In genomic region chr3:133970916-133971315, GRCh38 we compare ENCODE assay signal across 20 cellular contexts. TPM values are rescaled to one million over a fixed set of nuclear protein-coding genes. Genes with fewer than 3 reads are reported as not detected.
"Had no signal": no experiment of that assay in that cellular context is flagged by ENCODE, and none has a peak within 500 bp of the region (broad histone marks: within the 10 kb centered on the region; RNA-seq: fewer than 3 reads in every experiment).

No MANE protein-coding gene starts in this region.

- H3K4me1 ChIP-seq: colonic mucosa had no signal

- DNase-seq: activated B cell treated with CpG ODN at 0.5 μM for 24 hours; activated CD4-positive, alpha-beta memory T cell treated with anti-CD3 and anti-CD28 coated beads, Interleukin-2, amount 10 ng/mL, durations not matched to agents 7 days and 5 days; activated CD4-positive, alpha-beta T cell treated with anti-CD3 and anti-CD28 coated beads for 4 hours; activated naive CD4-positive, alpha-beta T cell treated with anti-CD3 and anti-CD28 coated beads for 36 hours; activated naive CD8-positive, alpha-beta T cell treated with anti-CD3 and anti-CD28 coated beads, Interleukin-2, amount 50 U/mL, for 24 hours; activated T-cell treated with anti-CD3 and anti-CD28 coated beads, Interleukin-2, amount 50 U/mL, for 1 hour; anterior cingulate cortex; brain microvascular endothelial cell; central memory CD4-positive, alpha-beta T cell; colonic mucosa; erythroblast; heart right ventricle; immature natural killer cell; mesenchymal stem cell; naive thymus-derived CD8-positive, alpha-beta T cell; stimulated activated naive CD8-positive, alpha-beta T cell treated with anti-CD3 and anti-CD28 coated beads, Interleukin-15, Interleukin-2, amounts not matched to agents 100 U/mL and 50 U/mL, for 24 hours; substantia nigra; T-helper 1 cell; T-helper 9 cell had no signal

- H3K27ac ChIP-seq: brain microvascular endothelial cell, colonic mucosa, heart right ventricle had no signal

- ATAC-seq: activated naive CD8-positive, alpha-beta T cell treated with anti-CD3 and anti-CD28 coated beads, Interleukin-2, amount 50 U/mL, for 24 hours; activated T-helper 17 cell treated with anti-CD3 and anti-CD28 coated beads, Interleukin-2, amount 50 U/mL, for 72 hours; heart right ventricle; naive thymus-derived CD8-positive, alpha-beta T cell; stimulated activated naive CD8-positive, alpha-beta T cell treated with anti-CD3 and anti-CD28 coated beads, Interleukin-15, Interleukin-2, amounts not matched to agents 100 U/mL and 50 U/mL, for 24 hours had no signal

- H3K27me3 ChIP-seq: brain microvascular endothelial cell, colonic mucosa, heart right ventricle had no signal

- H3K36me3 ChIP-seq: brain microvascular endothelial cell, colonic mucosa, heart right ventricle had no signal

- H3K4me3 ChIP-seq: colonic mucosa, heart right ventricle had no signal

- H3K9me3 ChIP-seq: colonic mucosa had no signal

RNA-seq across cellular contexts. Expression of gene SLCO2A1, which starts 58.8 kb away (rescaled TPM):
- polyA plus RNA-seq: immature natural killer cell; naive thymus-derived CD8-positive, alpha-beta T cell had no signal
